In genomic region chr15:90402806-90403205, GRCh38 we compare ENCODE assay signal across 11 cellular contexts. TPM values are rescaled to one million over a fixed set of nuclear protein-coding genes. Genes with fewer than 3 reads are reported as not detected.
DNase-seq lines count a peak whose midpoint lies in the region; ATAC-seq, FAIRE-seq and TF ChIP-seq lines count a peak whose summit lies in the region.
"Had no signal": no experiment of that assay in that cellular context is flagged by ENCODE, and none has a peak within 500 bp of the region (broad histone marks: within the 10 kb centered on the region; RNA-seq: fewer than 3 reads in every experiment).

No MANE protein-coding gene starts in this region.

- H3K9me3 Mint-ChIP-seq in astrocyte (ENCODE audit: unreplicated experiment) (no peaks in the 10 kb centered on the region), memory B cell (no peaks in the 10 kb centered on the region)
- H3K9me3 Mint-ChIP-seq in stimulated activated naive B cell treated with anti-CD40 and anti-IgM and Interleukin-4, amounts not matched to agents 10 μg/mL and 1 μg/mL and 100 μg/mL, for 72 hours = no peaks in the 10 kb centered on the region
- H3K9me3 Mint-ChIP-seq: activated CD4-positive, alpha-beta memory T cell treated with anti-CD3 and anti-CD28 coated beads, Interleukin-2, amount 10 ng/mL, durations not matched to agents 7 days and 5 days had no signal

- 48 to 71% (median 62%) methylated on average over 4 of the region's 4 CpGs for WGBS in stomach, 5 donors

- peaks cover 97% of the 10 kb centered on the region for H3K79me2 ChIP-seq in astrocyte (ENCODE audit: insufficient read depth, low read length)

- H3K27me3 Mint-ChIP-seq in astrocyte (ENCODE audit: low read depth, unreplicated experiment) = no peaks in the 10 kb centered on the region
- no peaks in the 10 kb centered on the region for H3K27me3 Mint-ChIP-seq in memory B cell
- no peaks in the 10 kb centered on the region for H3K27me3 Mint-ChIP-seq in stimulated activated naive B cell treated with anti-CD40 and anti-IgM and Interleukin-4, amounts not matched to agents 10 μg/mL and 1 μg/mL and 100 μg/mL, for 72 hours
- H3K27me3 Mint-ChIP-seq: activated CD4-positive, alpha-beta memory T cell treated with anti-CD3 and anti-CD28 coated beads, Interleukin-2, amount 10 ng/mL, durations not matched to agents 7 days and 5 days had no signal

- H4K20me1 ChIP-seq in astrocyte (ENCODE audit: insufficient read depth, low read length) = peaks cover 48% of the 10 kb centered on the region

- peak overlapping the region; percentile 77 for H3K4me2 ChIP-seq in astrocyte (ENCODE audit: low read length)

- no peaks in the 10 kb centered on the region for H3K9me3 ChIP-seq in astrocyte (ENCODE audit: insufficient read depth, low read depth, low read length)
- no peaks in the 10 kb centered on the region for H3K9me3 ChIP-seq in stomach

- intact Hi-C loops in stomach (cut with DNase I; ENCODE audit: low total_unique reads) = no loop called here

- peak; percentile 51 for DNase-seq in HCEC 1CT
- DNase-seq in astrocyte (ENCODE audit: low read depth) = no peak
- DNase-seq in memory B cell (ENCODE audit: low spot score in 2 of 2) = no peak
- DNase-seq in stomach = no peak
- no peak for DNase-seq in hepatic stellate cell (ENCODE audit: low spot score)
- no peak for DNase-seq in NCI-H345 treated with DMSO at 0.1 percent for 48 hours (lab: John Stamatoyannopoulos, UW; ENCODE audit: unreplicated experiment)
- no peak for DNase-seq in stimulated activated naive B cell treated with anti-CD40 and anti-IgM and Interleukin-4, amounts not matched to agents 10 μg/mL and 1 μg/mL and 100 μg/mL, for 72 hours
- DNase-seq: activated CD4-positive, alpha-beta memory T cell treated with anti-CD3 and anti-CD28 coated beads, Interleukin-2, amount 10 ng/mL, durations not matched to agents 7 days and 5 days; NCI-H345 had no signal

- peak overlapping the region; percentile 35 for H3K4me3 Mint-ChIP-seq in astrocyte (ENCODE audit: unreplicated experiment)
- H3K4me3 Mint-ChIP-seq in memory B cell = no peak overlapping the region
- no peak overlapping the region for H3K4me3 Mint-ChIP-seq in stimulated activated naive B cell treated with anti-CD40 and anti-IgM and Interleukin-4, amounts not matched to agents 10 μg/mL and 1 μg/mL and 100 μg/mL, for 72 hours
- H3K4me3 Mint-ChIP-seq: activated CD4-positive, alpha-beta memory T cell treated with anti-CD3 and anti-CD28 coated beads, Interleukin-2, amount 10 ng/mL, durations not matched to agents 7 days and 5 days had no signal

- H3K36me3 ChIP-seq in astrocyte (ENCODE audit: insufficient read depth, low read length) (peaks cover 3% of the 10 kb centered on the region), stomach (no peaks in the 10 kb centered on the region)

- H3K4me3 ChIP-seq in astrocyte (ENCODE audit: insufficient read depth, low read depth, low read length) (no peak overlapping the region), stomach (no peak overlapping the region)

- TF ChIP-seq POLR2A in stomach (IDR thresholded peaks at IDR 0.05) = no peak

- H3K27ac ChIP-seq in astrocyte (ENCODE audit: low read depth, low read length) (peak overlapping the region; percentile 91), stomach (peak overlapping the region; percentile 2 to 93 (median 90))

- no peak for FAIRE-seq in astrocyte (lab: Jason Lieb, UNC)

- TF ChIP-seq EP300 in stomach (IDR thresholded peaks at IDR 0.05) = no peak

- H3K27ac Mint-ChIP-seq in astrocyte (ENCODE audit: unreplicated experiment) = peak overlapping the region; percentile 100
- H3K27ac Mint-ChIP-seq in memory B cell = peak overlapping the region; percentile 99
- no peak overlapping the region for H3K27ac Mint-ChIP-seq in stimulated activated naive B cell treated with anti-CD40 and anti-IgM and Interleukin-4, amounts not matched to agents 10 μg/mL and 1 μg/mL and 100 μg/mL, for 72 hours

- no peak overlapping the region for H2AFZ ChIP-seq in astrocyte (ENCODE audit: low read depth, low read length)

- peak overlapping the region; percentile 68 for H3K9ac ChIP-seq in astrocyte (ENCODE audit: low read length)

- peaks cover 3% of the 10 kb centered on the region for H3K36me3 Mint-ChIP-seq in astrocyte (ENCODE audit: low read depth, unreplicated experiment)
- peaks cover 6% of the 10 kb centered on the region for H3K36me3 Mint-ChIP-seq in memory B cell
- peaks cover 12 to 20% of the 10 kb centered on the region in 2 donors for H3K36me3 Mint-ChIP-seq in stimulated activated naive B cell treated with anti-CD40 and anti-IgM and Interleukin-4, amounts not matched to agents 10 μg/mL and 1 μg/mL and 100 μg/mL, for 72 hours

- H3K4me1 Mint-ChIP-seq in astrocyte (ENCODE audit: low read depth, unreplicated experiment) (peaks cover 60% of the 10 kb centered on the region), memory B cell (peaks cover 40% of the 10 kb centered on the region)
- H3K4me1 Mint-ChIP-seq in stimulated activated naive B cell treated with anti-CD40 and anti-IgM and Interleukin-4, amounts not matched to agents 10 μg/mL and 1 μg/mL and 100 μg/mL, for 72 hours = peaks cover 32 to 62% of the 10 kb centered on the region in 2 donors

- ATAC-seq in memory B cell (ENCODE audit: low read depth) = no peak
- no peak for ATAC-seq in GM19463 (IDR thresholded peaks at IDR 0.05; ENCODE audit: unreplicated experiment)
- no peak for ATAC-seq in stimulated activated naive B cell treated with anti-CD40 and anti-IgM and Interleukin-4, amounts not matched to agents 10 μg/mL and 1 μg/mL and 100 μg/mL, for 72 hours (replicated peaks)

- H3K4me1 ChIP-seq in astrocyte (ENCODE audit: insufficient read depth, low read length) = peaks cover 53% of the 10 kb centered on the region
- peaks cover 52 to 100% (median 77%) of the 10 kb centered on the region in 4 donors for H3K4me1 ChIP-seq in stomach

- H3K27me3 ChIP-seq in astrocyte (ENCODE audit: insufficient read depth, low read length) (no peaks in the 10 kb centered on the region), stomach (no peaks in the 10 kb centered on the region)
- H3K27me3 ChIP-seq: foreskin keratinocyte had no signal

- TF ChIP-seq CTCF in astrocyte (IDR thresholded peaks at IDR 0.05; ENCODE audit: insufficient read depth, low read depth, low read length) = no peak
- no peak for TF ChIP-seq CTCF in stomach (IDR thresholded peaks at IDR 0.05)

RNA-seq across cellular contexts. Expression of gene IQGAP1, which starts 14.8 kb away (rescaled TPM):
- total RNA-seq in astrocyte (218 and 226 TPM in 2 replicates), stomach (100 to 1,000 TPM in 3 of 5 donors, 10 to 100 TPM in 2; 74.1 to 222 (median 160) TPM)
- 10 to 100 TPM; 22.3 to 64.5 (median 43.7) TPM for polyA plus RNA-seq in stomach

RNA-seq across cellular contexts. Expression of gene ZNF774, which starts 50.7 kb away (rescaled TPM):
- total RNA-seq in astrocyte (1.2 and 3.3 TPM in 2 replicates), stomach (1 to 10 TPM in 4 of 5 donors, under 1 TPM in 1; 0.58 to 7.1 (median 2.9) TPM)
- polyA plus RNA-seq in stomach = 1 to 10 TPM in 2 of 3 donors, under 1 TPM in 1; 0.93 to 2.0 (median 1.2) TPM
